ENCODE assay signal across 21 cellular contexts in genomic region chr11:78555592-78555991, GRCh38.
"Had no signal": no experiment of that assay in that cellular context is flagged by ENCODE, and none has a peak within 500 bp of the region (broad histone marks: within the 10 kb centered on the region; RNA-seq: fewer than 3 reads in every experiment).

No MANE protein-coding gene starts in this region.

- H3K27ac Mint-ChIP-seq: effector memory CD8-positive, alpha-beta T cell; nephron; neural progenitor cell; progenitor cell of endocrine pancreas had no signal

- ATAC-seq: effector memory CD8-positive, alpha-beta T cell; left ventricle myocardium superior; lower lobe of right lung; naive thymus-derived CD4-positive, alpha-beta T cell; right lobe of liver had no signal

- H3K9me3 Mint-ChIP-seq: effector memory CD8-positive, alpha-beta T cell; immature natural killer cell; nephron; neural progenitor cell had no signal

- DNase-seq: cortex of kidney; effector memory CD8-positive, alpha-beta T cell; erythroblast; esophagus squamous epithelium; foreskin melanocyte; hypothalamus; immature natural killer cell; islet precursor cell; kidney glomerular epithelial cell; left ventricle myocardium superior; lower lobe of right lung; naive thymus-derived CD4-positive, alpha-beta T cell; right lobe of liver; small intestine; stimulated activated CD4-positive, alpha-beta T cell treated with anti-CD3 and anti-CD28 coated beads, Interleukin-15, amount 100 ng/mL, for 24 hours; stimulated activated CD4-positive, alpha-beta T cell treated with anti-CD3 and anti-CD28 coated beads, Interleukin-2, amount 100 ng/mL, for 48 hours; stimulated activated naive CD4-positive, alpha-beta T cell treated with Interleukin-2 at 50 U/mL for 16 hours; upper lobe of left lung had no signal

- H3K4me3 Mint-ChIP-seq: effector memory CD8-positive, alpha-beta T cell; immature natural killer cell; nephron; neural progenitor cell had no signal

- H3K27me3 Mint-ChIP-seq: effector memory CD8-positive, alpha-beta T cell; naive thymus-derived CD4-positive, alpha-beta T cell; progenitor cell of endocrine pancreas had no signal
